8 cellular contexts compared by ENCODE assay signal in the genomic region with DNA sequence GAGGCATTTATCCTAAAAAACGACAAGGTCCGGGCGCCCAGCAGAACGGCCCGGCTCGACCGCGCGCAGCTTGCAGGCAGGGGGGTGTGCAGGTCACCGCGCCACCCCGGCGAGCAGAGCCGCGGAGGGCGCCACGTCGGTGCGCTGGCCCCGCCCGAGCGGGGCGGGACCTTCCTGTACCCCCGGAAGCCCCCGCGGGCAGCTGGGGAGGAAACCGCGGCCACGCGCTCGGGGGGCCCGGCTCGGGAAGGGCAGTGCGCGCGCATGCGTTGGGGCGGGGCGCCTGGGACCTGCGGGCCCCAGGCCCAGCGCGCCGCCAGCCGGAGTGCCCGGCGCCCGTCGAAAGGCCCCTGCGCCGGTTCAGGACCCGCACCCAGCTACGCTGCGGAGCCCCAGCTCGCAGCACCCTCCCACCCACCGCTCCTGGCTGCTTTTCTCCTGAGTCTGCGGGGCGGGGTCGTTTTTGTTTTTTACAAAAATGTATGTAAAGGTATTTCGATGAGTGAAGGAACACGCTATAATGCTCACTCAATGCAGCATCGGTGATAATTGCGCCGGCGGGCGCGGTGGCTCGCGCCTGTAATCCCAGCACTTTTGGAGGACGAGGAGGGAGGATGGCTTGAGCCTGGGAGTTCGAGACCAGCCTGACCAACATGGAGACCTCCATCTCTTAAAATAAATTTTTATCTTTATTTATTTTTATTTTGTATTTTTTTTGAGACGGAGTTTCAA. TPM values are rescaled to one million over a fixed set of nuclear protein-coding genes. Genes with fewer than 3 reads are reported as not detected.
DNase-seq lines count a peak whose midpoint lies in the region; ATAC-seq and TF ChIP-seq lines count a peak whose summit lies in the region.

No MANE protein-coding gene starts in this region.

- H3K9me3 Mint-ChIP-seq in activated CD4-positive, alpha-beta T cell treated with anti-CD3 and anti-CD28 coated beads, Interleukin-2, amount 10 ng/mL, durations not matched to agents 7 days and 5 days = no peaks in the 10 kb centered on the region
- H3K9me3 Mint-ChIP-seq in Caco-2 (ENCODE audit: unreplicated experiment) = no peaks in the 10 kb centered on the region

- H3K36me3 Mint-ChIP-seq in activated CD4-positive, alpha-beta T cell treated with anti-CD3 and anti-CD28 coated beads, Interleukin-2, amount 10 ng/mL, durations not matched to agents 7 days and 5 days (ENCODE audit: low read depth) = no peaks in the 10 kb centered on the region
- no peaks in the 10 kb centered on the region for H3K36me3 Mint-ChIP-seq in Caco-2 (ENCODE audit: insufficient read depth, unreplicated experiment)

- no peaks in the 10 kb centered on the region for H3K9me3 ChIP-seq in Caco-2

- POLR2A ChIA-PET in activated CD4-positive, alpha-beta T cell treated with anti-CD3 and anti-CD28 coated beads, Interleukin-2, amount 10 ng/mL, durations not matched to agents 7 days and 5 days (lab: Charles Lee) = no interaction called here
- POLR2A ChIA-PET in Caco-2 (lab: Charles Lee) = no interaction called here

- no TSS peak for BruUV-seq in Caco-2 (replicated peaks; lab: Mats Ljungman, UMichigan)

- H3K4me1 ChIP-seq in Caco-2 = no peaks in the 10 kb centered on the region

- H3K27me3 Mint-ChIP-seq in activated CD4-positive, alpha-beta T cell treated with anti-CD3 and anti-CD28 coated beads, Interleukin-2, amount 10 ng/mL, durations not matched to agents 7 days and 5 days = no peaks in the 10 kb centered on the region
- no peaks in the 10 kb centered on the region for H3K27me3 Mint-ChIP-seq in Caco-2 (ENCODE audit: insufficient read depth, unreplicated experiment)

- no peak overlapping the region for H3K4me3 ChIP-seq in Caco-2 (ENCODE audit: low read depth, low read length)

- intact Hi-C loops in Caco-2 (cut with micrococcal nuclease; ENCODE audit: unreplicated experiment) = no loop called here

- H3K4me1 Mint-ChIP-seq in activated CD4-positive, alpha-beta T cell treated with anti-CD3 and anti-CD28 coated beads, Interleukin-2, amount 10 ng/mL, durations not matched to agents 7 days and 5 days = peaks cover 16% of the 10 kb centered on the region
- no peaks in the 10 kb centered on the region for H3K4me1 Mint-ChIP-seq in Caco-2 (ENCODE audit: low read depth, unreplicated experiment)

- ATAC-seq in GM18519 (IDR thresholded peaks at IDR 0.05; ENCODE audit: low FRiP score, unreplicated experiment) (peak; percentile 66), HG03135 (IDR thresholded peaks at IDR 0.05; ENCODE audit: unreplicated experiment) (peak; percentile 61)

- CTCF ChIA-PET in activated CD4-positive, alpha-beta T cell treated with anti-CD3 and anti-CD28 coated beads, Interleukin-2, amount 10 ng/mL, durations not matched to agents 7 days and 5 days (lab: Charles Lee) = interaction anchor here (1.5 to 2.1 kb wide), 2 partner anchors 9 to 10 kb away, joined by 4 to 5 read pairs; no protein-coding TSS in a partner anchor
- CTCF ChIA-PET in Caco-2 (lab: Charles Lee) = no interaction called here

- no peaks in the 10 kb centered on the region for H3K36me3 ChIP-seq in Caco-2 (ENCODE audit: control insufficient read depth, insufficient read depth, low read length)

- TF ChIP-seq CTCF in Caco-2 (IDR thresholded peaks at IDR 0.05; ENCODE audit: insufficient read depth in 1 of 2, low read depth in 1 of 2, low read length in 1 of 2, severe bottlenecking in 1 of 2, unreplicated experiment in 1 of 2) = no peak

- H3K4me3 Mint-ChIP-seq in activated CD4-positive, alpha-beta T cell treated with anti-CD3 and anti-CD28 coated beads, Interleukin-2, amount 10 ng/mL, durations not matched to agents 7 days and 5 days = peak overlapping the region; percentile 67
- no peak overlapping the region for H3K4me3 Mint-ChIP-seq in Caco-2 (ENCODE audit: unreplicated experiment)

- no peaks in the 10 kb centered on the region for H3K27me3 ChIP-seq in Caco-2 (replicated peaks; ENCODE audit: control insufficient read depth, insufficient read depth, low read length)

- H3K27ac Mint-ChIP-seq in activated CD4-positive, alpha-beta T cell treated with anti-CD3 and anti-CD28 coated beads, Interleukin-2, amount 10 ng/mL, durations not matched to agents 7 days and 5 days = peak overlapping the region; percentile 84
- H3K27ac Mint-ChIP-seq in Caco-2 (ENCODE audit: unreplicated experiment) = no peak overlapping the region

- DNase-seq in activated CD4-positive, alpha-beta T cell treated with anti-CD3 and anti-CD28 coated beads, Interleukin-2, amount 10 ng/mL, durations not matched to agents 7 days and 5 days = peak; percentile 81
- DNase-seq in ecto neural progenitor cell (ENCODE audit: low spot score) = peak; percentile 83
- DNase-seq in mesenteric fat pad (ENCODE audit: low spot score) = peak; percentile 92
- DNase-seq in stimulated activated CD8-positive, alpha-beta memory T cell treated with anti-CD3 and anti-CD28 coated beads, Interleukin-15, amount 100 ng/mL, for 4 hours (ENCODE audit: low read depth in 2 of 2) = peak; percentile 70 to 80
- DNase-seq in Caco-2 = no peak
- no peak for DNase-seq in NCI-H187 treated with DMSO at 0.1 percent for 48 hours (lab: John Stamatoyannopoulos, UW)

RNA-seq across cellular contexts. Expression of gene POMC, which starts 47.7 kb away (rescaled TPM):
- 1 to 10 TPM; 4.1 to 5.0 TPM for total RNA-seq in activated CD4-positive, alpha-beta T cell treated with anti-CD3 and anti-CD28 coated beads, Interleukin-2, amount 10 ng/mL, durations not matched to agents 7 days and 5 days
- total RNA-seq in mesenteric fat pad (3.4 TPM), Caco-2 (2022) (10.5 and 14.9 TPM in 2 replicates)

Comparison
In these comparisons a context has a peak if more than half of its experiments do, and no peak if none do; other contexts are left out.
1. DNase-seq: peak in activated CD4-positive, alpha-beta T cell treated with anti-CD3 and anti-CD28 coated beads, Interleukin-2, amount 10 ng/mL, durations not matched to agents 7 days and 5 days (single experiment), ecto neural progenitor cell (single experiment), mesenteric fat pad (single experiment) and stimulated activated CD8-positive, alpha-beta memory T cell treated with anti-CD3 and anti-CD28 coated beads, Interleukin-15, amount 100 ng/mL, for 4 hours (2 of 2); none in Caco-2 (0 of 2) and NCI-H187 treated with DMSO at 0.1 percent for 48 hours (single experiment).